In genomic region chr22:24169439-24170058, GRCh38 we compare ENCODE assay signal across 1 cellular context.
TF ChIP-seq lines count a peak whose summit lies in the region.

No MANE protein-coding gene starts in this region.

TF ChIP-seq in neural cell, 6 proteins besides CTCF, POLR2A, EP300 and RAD21 (continued from another document):
- TF ChIP-seq, protein P1, sequence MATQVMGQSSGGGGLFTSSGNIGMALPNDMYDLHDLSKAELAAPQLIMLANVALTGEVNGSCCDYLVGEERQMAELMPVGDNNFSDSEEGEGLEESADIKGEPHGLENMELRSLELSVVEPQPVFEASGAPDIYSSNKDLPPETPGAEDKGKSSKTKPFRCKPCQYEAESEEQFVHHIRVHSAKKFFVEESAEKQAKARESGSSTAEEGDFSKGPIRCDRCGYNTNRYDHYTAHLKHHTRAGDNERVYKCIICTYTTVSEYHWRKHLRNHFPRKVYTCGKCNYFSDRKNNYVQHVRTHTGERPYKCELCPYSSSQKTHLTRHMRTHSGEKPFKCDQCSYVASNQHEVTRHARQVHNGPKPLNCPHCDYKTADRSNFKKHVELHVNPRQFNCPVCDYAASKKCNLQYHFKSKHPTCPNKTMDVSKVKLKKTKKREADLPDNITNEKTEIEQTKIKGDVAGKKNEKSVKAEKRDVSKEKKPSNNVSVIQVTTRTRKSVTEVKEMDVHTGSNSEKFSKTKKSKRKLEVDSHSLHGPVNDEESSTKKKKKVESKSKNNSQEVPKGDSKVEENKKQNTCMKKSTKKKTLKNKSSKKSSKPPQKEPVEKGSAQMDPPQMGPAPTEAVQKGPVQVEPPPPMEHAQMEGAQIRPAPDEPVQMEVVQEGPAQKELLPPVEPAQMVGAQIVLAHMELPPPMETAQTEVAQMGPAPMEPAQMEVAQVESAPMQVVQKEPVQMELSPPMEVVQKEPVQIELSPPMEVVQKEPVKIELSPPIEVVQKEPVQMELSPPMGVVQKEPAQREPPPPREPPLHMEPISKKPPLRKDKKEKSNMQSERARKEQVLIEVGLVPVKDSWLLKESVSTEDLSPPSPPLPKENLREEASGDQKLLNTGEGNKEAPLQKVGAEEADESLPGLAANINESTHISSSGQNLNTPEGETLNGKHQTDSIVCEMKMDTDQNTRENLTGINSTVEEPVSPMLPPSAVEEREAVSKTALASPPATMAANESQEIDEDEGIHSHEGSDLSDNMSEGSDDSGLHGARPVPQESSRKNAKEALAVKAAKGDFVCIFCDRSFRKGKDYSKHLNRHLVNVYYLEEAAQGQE (IDR thresholded peaks at IDR 0.05; ENCODE audit: borderline replicate concordance): no peak
- TF ChIP-seq TAF1 (IDR thresholded peaks at IDR 0.05; ENCODE audit: low read depth) (no peak), POLR2AphosphoS5 (IDR thresholded peaks at IDR 0.05) (no peak), EZH2 (IDR thresholded peaks at IDR 0.05; ENCODE audit: borderline replicate concordance, insufficient read depth, low read length, poor library complexity, severe bottlenecking) (no peak)
TF ChIP-seq in neural cell: peak in this region for 0.
